ENCODE assay signal across 17 cellular contexts in genomic region chr21:28737671-28738279, GRCh38.
DNase-seq lines count a peak whose midpoint lies in the region; ATAC-seq and TF ChIP-seq lines count a peak whose summit lies in the region.
"Had no signal": no experiment of that assay in that cellular context is flagged by ENCODE, and none has a peak within 500 bp of the region (broad histone marks: within the 10 kb centered on the region; RNA-seq: fewer than 3 reads in every experiment).

No MANE protein-coding gene starts in this region.

- no peak overlapping the region for H3K4me3 ChIP-seq in brain microvascular endothelial cell (ENCODE audit: low read depth, low read length)

- H3K27ac ChIP-seq in brain microvascular endothelial cell, result no peak overlapping the region
- H3K27ac ChIP-seq: neutrophil had no signal

- H3K4me1 Mint-ChIP-seq in activated T-helper 2 cell treated with anti-CD3 and anti-CD28 coated beads, Interferon-gamma antibody, Interleukin-2, Interleukin-4, amounts not matched to agents 10 μg/mL and 5 μg/mL and 100 μg/mL, durations not matched to agents 14 hours and 24 hours and 36 hours (ENCODE audit: low read depth), result peaks cover 12% of the 10 kb centered on the region

- H3K9me3 Mint-ChIP-seq in activated T-helper 2 cell treated with anti-CD3 and anti-CD28 coated beads, Interferon-gamma antibody, Interleukin-2, Interleukin-4, amounts not matched to agents 10 μg/mL and 5 μg/mL and 100 μg/mL, durations not matched to agents 14 hours and 24 hours and 36 hours, result no peaks in the 10 kb centered on the region
- H3K9me3 Mint-ChIP-seq: CD4-positive, CD25-positive, alpha-beta regulatory T cell; IgD-negative memory B cell had no signal

- H3K4me3 Mint-ChIP-seq in activated T-helper 2 cell treated with anti-CD3 and anti-CD28 coated beads, Interferon-gamma antibody, Interleukin-2, Interleukin-4, amounts not matched to agents 10 μg/mL and 5 μg/mL and 100 μg/mL, durations not matched to agents 14 hours and 24 hours and 36 hours (ENCODE audit: low read depth), result no peak overlapping the region
- H3K4me3 Mint-ChIP-seq: IgD-negative memory B cell had no signal

- in situ Hi-C loops in brain microvascular endothelial cell (cut with HindIII; ENCODE audit: low pct_ligation_motif_present, low sequenced_read_pairs), result no loop called here

- H3K27me3 Mint-ChIP-seq in activated T-helper 2 cell treated with anti-CD3 and anti-CD28 coated beads, Interferon-gamma antibody, Interleukin-2, Interleukin-4, amounts not matched to agents 10 μg/mL and 5 μg/mL and 100 μg/mL, durations not matched to agents 14 hours and 24 hours and 36 hours (ENCODE audit: low read depth), result no peaks in the 10 kb centered on the region
- H3K27me3 Mint-ChIP-seq: CD4-positive, CD25-positive, alpha-beta regulatory T cell; IgD-negative memory B cell had no signal

- H3K27ac Mint-ChIP-seq in activated T-helper 2 cell treated with anti-CD3 and anti-CD28 coated beads, Interferon-gamma antibody, Interleukin-2, Interleukin-4, amounts not matched to agents 10 μg/mL and 5 μg/mL and 100 μg/mL, durations not matched to agents 14 hours and 24 hours and 36 hours, result no peak overlapping the region
- H3K27ac Mint-ChIP-seq: IgD-negative memory B cell had no signal

- no peaks in the 10 kb centered on the region for H3K27me3 ChIP-seq in brain microvascular endothelial cell (replicated peaks)
- H3K27me3 ChIP-seq: neutrophil had no signal

- no peaks in the 10 kb centered on the region for H3K36me3 ChIP-seq in brain microvascular endothelial cell (replicated peaks)
- H3K36me3 ChIP-seq: neutrophil had no signal

- DNase-seq in DMS53 treated with DMSO at 0.1 percent for 48 hours (lab: John Stamatoyannopoulos, UW; ENCODE audit: unreplicated experiment) (peak; percentile 39), NCI-H2029 (lab: John Stamatoyannopoulos, UW) (peak; percentile 22), brain microvascular endothelial cell (peak; percentile 29), islet precursor cell (peak; percentile 79), NOMO-1 (lab: John Stamatoyannopoulos, UW; ENCODE audit: unreplicated experiment in 2 of 2) (no peak), T-helper 2 cell (no peak)
- no peak for DNase-seq in activated T-helper 2 cell treated with anti-CD3 and anti-CD28 coated beads, Interferon-gamma antibody, Interleukin-2, Interleukin-4, amounts not matched to agents 10 μg/mL and 5 μg/mL and 100 μg/mL, durations not matched to agents 14 hours and 24 hours and 36 hours (ENCODE audit: low spot score)
- DNase-seq: activated T-cell treated with anti-CD3 and anti-CD28 coated beads, Interleukin-2, amount 50 U/mL, for 1 hour; CD4-positive, CD25-positive, alpha-beta regulatory T cell; kidney; NCI-H2171 treated with DMSO at 0.1 percent for 48 hours; SIG-M5; stimulated activated naive CD4-positive, alpha-beta T cell had no signal

- H3K36me3 Mint-ChIP-seq in activated T-helper 2 cell treated with anti-CD3 and anti-CD28 coated beads, Interferon-gamma antibody, Interleukin-2, Interleukin-4, amounts not matched to agents 10 μg/mL and 5 μg/mL and 100 μg/mL, durations not matched to agents 14 hours and 24 hours and 36 hours (ENCODE audit: low read depth), result no peaks in the 10 kb centered on the region
- H3K36me3 Mint-ChIP-seq: IgD-negative memory B cell had no signal

- no peak for TF ChIP-seq CTCF in brain microvascular endothelial cell (IDR thresholded peaks at IDR 0.05; ENCODE audit: low read depth, low read length, missing control alignments)

- intact Hi-C loops in activated T-helper 2 cell treated with anti-CD3 and anti-CD28 coated beads, Interferon-gamma antibody, Interleukin-2, Interleukin-4, amounts not matched to agents 10 μg/mL and 5 μg/mL and 100 μg/mL, durations not matched to agents 14 hours and 24 hours and 36 hours (cut with micrococcal nuclease), result no loop called here

- no peak for ATAC-seq in HG03025 (IDR thresholded peaks at IDR 0.05; ENCODE audit: low FRiP score, unreplicated experiment)
- ATAC-seq: esophagus mucosa had no signal

Comparison
In these comparisons a context has a peak if more than half of its experiments do, and no peak if none do; other contexts are left out.
1. DNase-seq: peak in DMS53 treated with DMSO at 0.1 percent for 48 hours (single experiment), NCI-H2029 (single experiment), brain microvascular endothelial cell (single experiment) and islet precursor cell (single experiment); none in activated T-helper 2 cell treated with anti-CD3 and anti-CD28 coated beads, Interferon-gamma antibody, Interleukin-2, Interleukin-4, amounts not matched to agents 10 μg/mL and 5 μg/mL and 100 μg/mL, durations not matched to agents 14 hours and 24 hours and 36 hours (single experiment), NOMO-1 (0 of 2) and T-helper 2 cell (0 of 5).